ENCODE assay signal across 1 cellular context in genomic region chr2:239500915-239501630, GRCh38.
TF ChIP-seq lines count a peak whose summit lies in the region.

No MANE protein-coding gene starts in this region.

TF ChIP-seq in SK-N-SH, 30 proteins besides CTCF, POLR2A, EP300 and RAD21 (continued from another document):
- TF ChIP-seq ZBTB33 (IDR thresholded peaks at IDR 0.05; ENCODE audit: borderline replicate concordance, low read depth) (no peak), NRF1 (IDR thresholded peaks at IDR 0.05; ENCODE audit: low read depth, low read length) (no peak), MEF2A (IDR thresholded peaks at IDR 0.05; ENCODE audit: borderline replicate concordance, low read depth) (no peak), USF1 (IDR thresholded peaks at IDR 0.05; ENCODE audit: borderline replicate concordance, low read depth) (no peak), FOXJ3 (CRISPR knock-in tag; IDR thresholded peaks at IDR 0.05) (no peak), TEAD4 (IDR thresholded peaks at IDR 0.05; ENCODE audit: borderline replicate concordance, insufficient read depth) (no peak), TAF1 (IDR thresholded peaks at IDR 0.05; ENCODE audit: borderline replicate concordance, low read depth, low read length) (no peak), MAX (IDR thresholded peaks at IDR 0.05; ENCODE audit: low read depth) (no peak), USF2 (IDR thresholded peaks at IDR 0.05; ENCODE audit: borderline replicate concordance, low read depth, low read length) (no peak), GABPA (IDR thresholded peaks at IDR 0.05; ENCODE audit: low read depth) (no peak), PBX3 (IDR thresholded peaks at IDR 0.05) (no peak), SIN3A (IDR thresholded peaks at IDR 0.05; ENCODE audit: borderline replicate concordance, low read depth, low read length) (no peak), CHD2 (IDR thresholded peaks at IDR 0.05; ENCODE audit: low read length, partially characterized antibody) (no peak), FOXM1 (IDR thresholded peaks at IDR 0.05; ENCODE audit: low read depth) (no peak), RCOR1 (IDR thresholded peaks at IDR 0.05; ENCODE audit: low read length) (no peak)
